14 cellular contexts compared by ENCODE assay signal in the genomic region with DNA sequence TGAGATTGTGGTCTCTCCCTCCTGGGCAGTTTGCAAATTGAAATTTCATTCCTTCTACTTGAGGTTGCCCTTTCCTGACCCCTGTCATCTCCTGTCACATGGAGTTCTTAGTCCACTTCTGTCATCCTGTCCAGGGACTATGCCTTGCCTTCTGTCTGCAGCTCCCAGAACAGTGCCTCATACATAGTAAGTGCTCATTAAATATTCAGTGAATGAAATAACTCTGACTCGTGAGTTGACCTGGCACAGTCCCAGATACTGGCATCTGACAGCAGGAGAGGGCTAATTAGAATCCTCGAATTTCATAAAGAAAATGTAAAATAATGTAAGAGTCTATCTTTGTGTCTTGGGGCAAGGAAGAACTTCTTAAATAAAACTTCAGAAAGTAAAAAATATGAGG. TPM values are rescaled to one million over a fixed set of nuclear protein-coding genes. Genes with fewer than 3 reads are reported as not detected.
A peak's percentile ranks its signal among the peaks of the same experiment; 100 is the strongest.
DNase-seq lines count a peak whose midpoint lies in the region; ATAC-seq and TF ChIP-seq lines count a peak whose summit lies in the region.
"Had no signal": no experiment of that assay in that cellular context is flagged by ENCODE, and none has a peak within 500 bp of the region (broad histone marks: within the 10 kb centered on the region; RNA-seq: fewer than 3 reads in every experiment).

No MANE protein-coding gene starts in this region.

- no peaks in the 10 kb centered on the region for H3K4me1 ChIP-seq in uterus

- no peak for TF ChIP-seq CTCF in foreskin fibroblast (IDR thresholded peaks at IDR 0.05; ENCODE audit: low read depth, low read length)
- no peak for TF ChIP-seq CTCF in uterus (IDR thresholded peaks at IDR 0.05)

- H3K4me3 ChIP-seq in foreskin fibroblast (ENCODE audit: low read depth in 1 of 2, low read length in 2 of 2) (no peak overlapping the region), uterus (no peak overlapping the region)

- no peaks in the 10 kb centered on the region for H3K27me3 ChIP-seq in uterus
- H3K27me3 ChIP-seq: BE2C had no signal

- H3K36me3 ChIP-seq in uterus: no peaks in the 10 kb centered on the region
- H3K36me3 ChIP-seq: BE2C had no signal

- intact Hi-C loops in uterus (cut with DNase I; ENCODE audit: low total_unique reads): no loop called here

- ATAC-seq in GM19023 (IDR thresholded peaks at IDR 0.05; ENCODE audit: unreplicated experiment): no peak
- ATAC-seq: CD8-positive, alpha-beta T cell; HepG2 had no signal

- H3K9me3 ChIP-seq in uterus: no peaks in the 10 kb centered on the region
- H3K9me3 ChIP-seq: BE2C, Caco-2 had no signal

- no peak for TF ChIP-seq POLR2A in uterus (IDR thresholded peaks at IDR 0.05)
- TF ChIP-seq POLR2A in erythroblast (IDR thresholded peaks at IDR 0.05; ENCODE audit: low read length): no peak

- DNase-seq in COLO829 (ENCODE audit: low spot score): peak; percentile 78
- peak; percentile 12 for DNase-seq in ELR (ENCODE audit: low read depth)
- DNase-seq in M059J (ENCODE audit: low read depth): peak; percentile 24
- peak; percentile 12 to 52 for DNase-seq in foreskin fibroblast
- no peak for DNase-seq in uterus
- no peak for DNase-seq in erythroblast (lab: John Stamatoyannopoulos, UW)
- DNase-seq: BE2C; Caco-2; CD8-positive, alpha-beta T cell; H7 had no signal

- no peak overlapping the region for H3K27ac ChIP-seq in uterus
- H3K27ac ChIP-seq: C4-2B, KMS-11 had no signal

RNA-seq across cellular contexts. Expression of a gene that starts 50.8 kb away (rescaled TPM):
- total RNA-seq in M059J (2014; rRNA removed; shearing (Covaris generic)): 21.4 and 23.5 TPM in 2 replicates
- 1 to 10 TPM in 2 of 4 donors, not detected in 2; 6.2 to 6.3 TPM for total RNA-seq in uterus

Comparison
In these comparisons a context has a peak if more than half of its experiments do, and no peak if none do; other contexts are left out.
1. DNase-seq: peak in COLO829 (single experiment), ELR (single experiment), M059J (single experiment) and foreskin fibroblast (2 of 2); none in uterus (0 of 2) and erythroblast (0 of 2).